In genomic region chr18:54856105-54856504, GRCh38 we compare ENCODE assay signal across 1 cellular context.
A peak's percentile ranks its signal among the peaks of the same experiment; 100 is the strongest.
TF ChIP-seq lines count a peak whose summit lies in the region.

No MANE protein-coding gene starts in this region.

TF ChIP-seq in K562, 482 proteins besides CTCF, POLR2A, EP300 and RAD21:
- TF ChIP-seq CCAR2 (IDR thresholded peaks at IDR 0.05; ENCODE audit: low read depth, low read length) (no peak), RBM25 (IDR thresholded peaks at IDR 0.05; ENCODE audit: low read depth, low read length, severe bottlenecking) (peak; percentile 88)
